Comparison of ENCODE assay signal across 28 cellular contexts in genomic region chrX:129043138-129043537, GRCh38.
"Had no signal": no experiment of that assay in that cellular context is flagged by ENCODE, and none has a peak within 500 bp of the region (broad histone marks: within the 10 kb centered on the region; RNA-seq: fewer than 3 reads in every experiment).

No MANE protein-coding gene starts in this region.

- DNase-seq: activated CD4-positive, alpha-beta memory T cell treated with anti-CD3 and anti-CD28 coated beads for 36 hours; activated CD4-positive, alpha-beta T cell treated with anti-CD3 and anti-CD28 coated beads for 36 hours; activated CD4-positive, alpha-beta T cell treated with anti-CD3 and anti-CD28 coated beads, Interleukin-2, amount 10 ng/mL, durations not matched to agents 24 days and 14 days; activated CD4-positive, CD25-positive, alpha-beta regulatory T cell; activated CD4-positive, CD25-positive, alpha-beta regulatory T cell treated with anti-CD3 and anti-CD28 coated beads, Interleukin-2, amount 50 U/mL, for 72 hours; activated CD8-positive, alpha-beta memory T cell treated with anti-CD3 and anti-CD28 coated beads, Interleukin-2, amount 50 U/mL, for 48 hours; activated gamma-delta T cell; activated naive CD4-positive, alpha-beta T cell; activated naive CD4-positive, alpha-beta T cell treated with anti-CD3 and anti-CD28 coated beads, Interleukin-2, amount 10 ng/mL, durations not matched to agents 7 days and 5 days; activated naive CD8-positive, alpha-beta T cell treated with anti-CD3 and anti-CD28 coated beads, Interleukin-2, amount 10 ng/mL, durations not matched to agents 7 days and 5 days; activated T-cell treated with anti-CD3 and anti-CD28 coated beads for 4 hours; activated T-cell treated with anti-CD3 and anti-CD28 coated beads, Interleukin-2, amount 50 U/mL, for 24 hours; activated T-cell treated with anti-CD3 and anti-CD28 coated beads, Interleukin-2, amount 50 U/mL, for 72 hours; central memory CD4-positive, alpha-beta T cell; cerebellar nuclear complex; colonic mucosa; effector CD8-positive, alpha-beta T cell; foreskin keratinocyte; gastrocnemius medialis; glutamatergic neuron; heart left ventricle; T-helper 2 cell had no signal

- H3K4me1 Mint-ChIP-seq: activated CD4-positive, alpha-beta T cell treated with anti-CD3 and anti-CD28 coated beads for 36 hours; activated CD4-positive, alpha-beta T cell treated with anti-CD3 and anti-CD28 coated beads, Interleukin-2, amount 10 ng/mL, durations not matched to agents 24 days and 14 days; activated naive CD4-positive, alpha-beta T cell treated with anti-CD3 and anti-CD28 coated beads, Interleukin-2, amount 10 ng/mL, durations not matched to agents 7 days and 5 days; activated naive CD8-positive, alpha-beta T cell treated with anti-CD3 and anti-CD28 coated beads, Interleukin-2, amount 10 ng/mL, durations not matched to agents 7 days and 5 days; brain had no signal

- H3K36me3 Mint-ChIP-seq: activated CD4-positive, alpha-beta memory T cell treated with anti-CD3 and anti-CD28 coated beads for 36 hours; activated naive CD4-positive, alpha-beta T cell treated with anti-CD3 and anti-CD28 coated beads, Interleukin-2, amount 10 ng/mL, durations not matched to agents 7 days and 5 days; activated naive CD4-positive, alpha-beta T cell treated with anti-CD3 and anti-CD28 coated beads, Interleukin-2, amount 50 U/mL, for 72 hours; activated naive CD8-positive, alpha-beta T cell treated with anti-CD3 and anti-CD28 coated beads, Interleukin-2, amount 10 ng/mL, durations not matched to agents 7 days and 5 days; brain had no signal

- H3K27me3 ChIP-seq: ascending aorta, breast epithelium, cardiac muscle cell, colonic mucosa, foreskin keratinocyte, gastrocnemius medialis, heart left ventricle had no signal

- H3K36me3 ChIP-seq: ascending aorta, breast epithelium, cardiac muscle cell, colonic mucosa, gastrocnemius medialis, heart left ventricle had no signal

- H3K9me3 Mint-ChIP-seq: activated CD4-positive, alpha-beta memory T cell treated with anti-CD3 and anti-CD28 coated beads for 36 hours; activated CD4-positive, alpha-beta T cell treated with anti-CD3 and anti-CD28 coated beads, Interleukin-2, amount 10 ng/mL, durations not matched to agents 24 days and 14 days; activated naive CD4-positive, alpha-beta T cell treated with anti-CD3 and anti-CD28 coated beads, Interleukin-2, amount 10 ng/mL, durations not matched to agents 7 days and 5 days; activated naive CD8-positive, alpha-beta T cell treated with anti-CD3 and anti-CD28 coated beads, Interleukin-2, amount 10 ng/mL, durations not matched to agents 7 days and 5 days had no signal

- H3K27ac ChIP-seq: ascending aorta, breast epithelium, cardiac muscle cell, colonic mucosa, epithelial cell of prostate, foreskin keratinocyte, gastrocnemius medialis, heart left ventricle had no signal

- H3K4me3 Mint-ChIP-seq: activated CD4-positive, alpha-beta memory T cell treated with anti-CD3 and anti-CD28 coated beads for 36 hours; activated CD4-positive, alpha-beta T cell treated with anti-CD3 and anti-CD28 coated beads for 36 hours; activated CD4-positive, alpha-beta T cell treated with anti-CD3 and anti-CD28 coated beads, Interleukin-2, amount 10 ng/mL, durations not matched to agents 24 days and 14 days; activated naive CD4-positive, alpha-beta T cell treated with anti-CD3 and anti-CD28 coated beads, Interleukin-2, amount 10 ng/mL, durations not matched to agents 7 days and 5 days; activated naive CD8-positive, alpha-beta T cell treated with anti-CD3 and anti-CD28 coated beads, Interleukin-2, amount 10 ng/mL, durations not matched to agents 7 days and 5 days; activated T-cell treated with anti-CD3 and anti-CD28 coated beads, Interleukin-2, amount 50 U/mL, for 24 hours; activated T-cell treated with anti-CD3 and anti-CD28 coated beads, Interleukin-2, amount 50 U/mL, for 72 hours; brain had no signal

- H3K4me3 ChIP-seq: ascending aorta, breast epithelium, cardiac muscle cell, colonic mucosa, gastrocnemius medialis, heart left ventricle had no signal

- ATAC-seq: activated CD4-positive, alpha-beta T cell treated with anti-CD3 and anti-CD28 coated beads for 36 hours; activated naive CD4-positive, alpha-beta T cell treated with anti-CD3 and anti-CD28 coated beads, Interleukin-2, amount 50 U/mL, for 72 hours; activated T-cell treated with anti-CD3 and anti-CD28 coated beads, Interleukin-2, amount 50 U/mL, for 72 hours; foreskin keratinocyte; gastrocnemius medialis; heart left ventricle had no signal

- H3K9me3 ChIP-seq: ascending aorta, breast epithelium, colonic mucosa, gastrocnemius medialis, heart left ventricle had no signal

- H3K4me1 ChIP-seq: ascending aorta, breast epithelium, colonic mucosa, foreskin keratinocyte, gastrocnemius medialis, heart left ventricle had no signal

- H3K27me3 Mint-ChIP-seq: activated CD4-positive, alpha-beta memory T cell treated with anti-CD3 and anti-CD28 coated beads for 36 hours; activated CD4-positive, alpha-beta T cell treated with anti-CD3 and anti-CD28 coated beads for 36 hours; activated CD4-positive, alpha-beta T cell treated with anti-CD3 and anti-CD28 coated beads, Interleukin-2, amount 10 ng/mL, durations not matched to agents 24 days and 14 days; activated naive CD4-positive, alpha-beta T cell treated with anti-CD3 and anti-CD28 coated beads, Interleukin-2, amount 10 ng/mL, durations not matched to agents 7 days and 5 days; activated naive CD8-positive, alpha-beta T cell treated with anti-CD3 and anti-CD28 coated beads, Interleukin-2, amount 10 ng/mL, durations not matched to agents 7 days and 5 days; brain had no signal

- H3K27ac Mint-ChIP-seq: activated CD4-positive, alpha-beta memory T cell treated with anti-CD3 and anti-CD28 coated beads for 36 hours; activated CD4-positive, alpha-beta T cell treated with anti-CD3 and anti-CD28 coated beads for 36 hours; activated CD4-positive, alpha-beta T cell treated with anti-CD3 and anti-CD28 coated beads, Interleukin-2, amount 10 ng/mL, durations not matched to agents 24 days and 14 days; activated naive CD4-positive, alpha-beta T cell treated with anti-CD3 and anti-CD28 coated beads, Interleukin-2, amount 10 ng/mL, durations not matched to agents 7 days and 5 days; activated naive CD4-positive, alpha-beta T cell treated with anti-CD3 and anti-CD28 coated beads, Interleukin-2, amount 50 U/mL, for 72 hours; activated naive CD8-positive, alpha-beta T cell treated with anti-CD3 and anti-CD28 coated beads, Interleukin-2, amount 10 ng/mL, durations not matched to agents 7 days and 5 days; activated T-cell treated with anti-CD3 and anti-CD28 coated beads, Interleukin-2, amount 50 U/mL, for 24 hours; activated T-cell treated with anti-CD3 and anti-CD28 coated beads, Interleukin-2, amount 50 U/mL, for 72 hours; brain had no signal
